ENCODE assay signal across 8 cellular contexts in the genomic region with DNA sequence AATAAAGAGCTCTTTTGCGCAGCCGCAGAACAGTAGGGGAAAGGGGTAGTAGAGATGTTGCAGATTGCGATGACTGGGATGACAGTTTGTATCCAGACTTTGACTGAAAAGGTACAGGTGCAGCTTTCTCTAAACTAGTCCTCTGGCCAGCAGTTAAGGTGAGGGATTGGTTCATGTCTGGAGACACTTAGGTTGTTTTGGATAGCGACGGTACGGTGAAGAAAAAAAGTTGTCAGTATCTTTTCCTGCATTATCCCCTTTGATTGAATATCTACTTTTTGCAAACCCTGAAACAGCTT. TPM values are rescaled to one million over a fixed set of nuclear protein-coding genes. Genes with fewer than 3 reads are reported as not detected.
DNase-seq lines count a peak whose midpoint lies in the region; ATAC-seq and TF ChIP-seq lines count a peak whose summit lies in the region.

No MANE protein-coding gene starts in this region.

- CTCF ChIA-PET in WTC11 (lab: Charles Lee), result interaction anchor here (1.1 to 1.6 kb wide), 3 partner anchors 13 to 74 kb away, joined by 3 to 13 read pairs (median 4); no protein-coding TSS in a partner anchor

- peak overlapping the region; percentile 99 for H3K27ac Mint-ChIP-seq in stimulated activated naive CD8-positive, alpha-beta T cell treated with anti-CD3 and anti-CD28 coated beads, Interleukin-15, Interleukin-2, amounts not matched to agents 100 ng/mL and 50 ng/mL, for 24 hours
- peak overlapping the region; percentile 99 for H3K27ac Mint-ChIP-seq in WTC11

- peaks cover 4% of the 10 kb centered on the region for H3K4me1 ChIP-seq in foreskin keratinocyte

- no peak for ATAC-seq in stimulated activated naive CD8-positive, alpha-beta T cell treated with anti-CD3 and anti-CD28 coated beads, Interleukin-15, Interleukin-2, amounts not matched to agents 100 U/mL and 50 U/mL, for 24 hours
- ATAC-seq in WTC11, result no peak
- no peak for ATAC-seq in foreskin keratinocyte
- ATAC-seq in GM18519 (IDR thresholded peaks at IDR 0.05; ENCODE audit: low FRiP score, unreplicated experiment), result no peak
- no peak for ATAC-seq in HG03442 (IDR thresholded peaks at IDR 0.05; ENCODE audit: unreplicated experiment)
- no peak for ATAC-seq in HG02870 (IDR thresholded peaks at IDR 0.05; ENCODE audit: unreplicated experiment)

- H3K4me1 Mint-ChIP-seq in stimulated activated naive CD8-positive, alpha-beta T cell treated with anti-CD3 and anti-CD28 coated beads, Interleukin-15, Interleukin-2, amounts not matched to agents 100 ng/mL and 50 ng/mL, for 24 hours (ENCODE audit: low read depth), result peaks cover 53% of the 10 kb centered on the region
- H3K4me1 Mint-ChIP-seq in WTC11, result peaks cover 20% of the 10 kb centered on the region

- H3K36me3 Mint-ChIP-seq in stimulated activated naive CD8-positive, alpha-beta T cell treated with anti-CD3 and anti-CD28 coated beads, Interleukin-15, Interleukin-2, amounts not matched to agents 100 ng/mL and 50 ng/mL, for 24 hours (ENCODE audit: low read depth), result peaks cover 60% of the 10 kb centered on the region
- H3K36me3 Mint-ChIP-seq in WTC11, result peaks cover 37% of the 10 kb centered on the region

- peak overlapping the region; percentile 98 for H3K4me3 Mint-ChIP-seq in stimulated activated naive CD8-positive, alpha-beta T cell treated with anti-CD3 and anti-CD28 coated beads, Interleukin-15, Interleukin-2, amounts not matched to agents 100 ng/mL and 50 ng/mL, for 24 hours
- peak overlapping the region; percentile 92 for H3K4me3 Mint-ChIP-seq in WTC11

- POLR2A ChIA-PET in WTC11 (lab: Charles Lee), result interaction anchor here (1.3 kb wide), 1 partner anchor 57 kb away, joined by 5 read pairs; no protein-coding TSS in a partner anchor

- no peak for TF ChIP-seq CTCF in WTC11 (IDR thresholded peaks at IDR 0.05)
- no peak for TF ChIP-seq CTCF in foreskin keratinocyte (conservative IDR thresholded peaks at IDR 0.05)

- peak overlapping the region; percentile 74 to 99 (median 88) for H3K4me3 ChIP-seq in skin epidermis

- H3K9me3 Mint-ChIP-seq in stimulated activated naive CD8-positive, alpha-beta T cell treated with anti-CD3 and anti-CD28 coated beads, Interleukin-15, Interleukin-2, amounts not matched to agents 100 ng/mL and 50 ng/mL, for 24 hours, result no peaks in the 10 kb centered on the region
- no peaks in the 10 kb centered on the region for H3K9me3 Mint-ChIP-seq in WTC11

- no peaks in the 10 kb centered on the region for H3K27me3 Mint-ChIP-seq in stimulated activated naive CD8-positive, alpha-beta T cell treated with anti-CD3 and anti-CD28 coated beads, Interleukin-15, Interleukin-2, amounts not matched to agents 100 ng/mL and 50 ng/mL, for 24 hours
- no peaks in the 10 kb centered on the region for H3K27me3 Mint-ChIP-seq in WTC11 (ENCODE audit: low read depth)

- no peak for DNase-seq in stimulated activated naive CD8-positive, alpha-beta T cell treated with anti-CD3 and anti-CD28 coated beads, Interleukin-15, Interleukin-2, amounts not matched to agents 100 U/mL and 50 U/mL, for 24 hours
- DNase-seq in WTC11 (ENCODE audit: low spot score) (no peak), foreskin keratinocyte (no peak)

- H3K27ac ChIP-seq in foreskin keratinocyte, result peak overlapping the region; percentile 92
- H3K27ac ChIP-seq in skin epidermis, result peak overlapping the region; percentile 76 to 99 (median 96)

- no peaks in the 10 kb centered on the region for H3K27me3 ChIP-seq in foreskin keratinocyte

TF ChIP-seq in WTC11, 78 proteins besides CTCF, POLR2A, EP300 and RAD21 (continues in another document):
- TF ChIP-seq TP53 (CRISPR knock-in tag; IDR thresholded peaks at IDR 0.05), result no peak
- TF ChIP-seq, protein P1, sequence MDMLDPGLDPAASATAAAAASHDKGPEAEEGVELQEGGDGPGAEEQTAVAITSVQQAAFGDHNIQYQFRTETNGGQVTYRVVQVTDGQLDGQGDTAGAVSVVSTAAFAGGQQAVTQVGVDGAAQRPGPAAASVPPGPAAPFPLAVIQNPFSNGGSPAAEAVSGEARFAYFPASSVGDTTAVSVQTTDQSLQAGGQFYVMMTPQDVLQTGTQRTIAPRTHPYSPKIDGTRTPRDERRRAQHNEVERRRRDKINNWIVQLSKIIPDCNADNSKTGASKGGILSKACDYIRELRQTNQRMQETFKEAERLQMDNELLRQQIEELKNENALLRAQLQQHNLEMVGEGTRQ (CRISPR knock-in tag; IDR thresholded peaks at IDR 0.05), result no peak
- TF ChIP-seq RELA (CRISPR knock-in tag; IDR thresholded peaks at IDR 0.05; ENCODE audit: borderline replicate concordance), result no peak
- TF ChIP-seq, protein P2, sequence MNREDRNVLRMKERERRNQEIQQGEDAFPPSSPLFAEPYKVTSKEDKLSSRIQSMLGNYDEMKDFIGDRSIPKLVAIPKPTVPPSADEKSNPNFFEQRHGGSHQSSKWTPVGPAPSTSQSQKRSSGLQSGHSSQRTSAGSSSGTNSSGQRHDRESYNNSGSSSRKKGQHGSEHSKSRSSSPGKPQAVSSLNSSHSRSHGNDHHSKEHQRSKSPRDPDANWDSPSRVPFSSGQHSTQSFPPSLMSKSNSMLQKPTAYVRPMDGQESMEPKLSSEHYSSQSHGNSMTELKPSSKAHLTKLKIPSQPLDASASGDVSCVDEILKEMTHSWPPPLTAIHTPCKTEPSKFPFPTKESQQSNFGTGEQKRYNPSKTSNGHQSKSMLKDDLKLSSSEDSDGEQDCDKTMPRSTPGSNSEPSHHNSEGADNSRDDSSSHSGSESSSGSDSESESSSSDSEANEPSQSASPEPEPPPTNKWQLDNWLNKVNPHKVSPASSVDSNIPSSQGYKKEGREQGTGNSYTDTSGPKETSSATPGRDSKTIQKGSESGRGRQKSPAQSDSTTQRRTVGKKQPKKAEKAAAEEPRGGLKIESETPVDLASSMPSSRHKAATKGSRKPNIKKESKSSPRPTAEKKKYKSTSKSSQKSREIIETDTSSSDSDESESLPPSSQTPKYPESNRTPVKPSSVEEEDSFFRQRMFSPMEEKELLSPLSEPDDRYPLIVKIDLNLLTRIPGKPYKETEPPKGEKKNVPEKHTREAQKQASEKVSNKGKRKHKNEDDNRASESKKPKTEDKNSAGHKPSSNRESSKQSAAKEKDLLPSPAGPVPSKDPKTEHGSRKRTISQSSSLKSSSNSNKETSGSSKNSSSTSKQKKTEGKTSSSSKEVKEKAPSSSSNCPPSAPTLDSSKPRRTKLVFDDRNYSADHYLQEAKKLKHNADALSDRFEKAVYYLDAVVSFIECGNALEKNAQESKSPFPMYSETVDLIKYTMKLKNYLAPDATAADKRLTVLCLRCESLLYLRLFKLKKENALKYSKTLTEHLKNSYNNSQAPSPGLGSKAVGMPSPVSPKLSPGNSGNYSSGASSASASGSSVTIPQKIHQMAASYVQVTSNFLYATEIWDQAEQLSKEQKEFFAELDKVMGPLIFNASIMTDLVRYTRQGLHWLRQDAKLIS (CRISPR knock-in tag; IDR thresholded peaks at IDR 0.05; ENCODE audit: borderline replicate concordance), result no peak
- no peak for TF ChIP-seq JAZF1 (CRISPR knock-in tag; IDR thresholded peaks at IDR 0.05)
- TF ChIP-seq, protein P3, sequence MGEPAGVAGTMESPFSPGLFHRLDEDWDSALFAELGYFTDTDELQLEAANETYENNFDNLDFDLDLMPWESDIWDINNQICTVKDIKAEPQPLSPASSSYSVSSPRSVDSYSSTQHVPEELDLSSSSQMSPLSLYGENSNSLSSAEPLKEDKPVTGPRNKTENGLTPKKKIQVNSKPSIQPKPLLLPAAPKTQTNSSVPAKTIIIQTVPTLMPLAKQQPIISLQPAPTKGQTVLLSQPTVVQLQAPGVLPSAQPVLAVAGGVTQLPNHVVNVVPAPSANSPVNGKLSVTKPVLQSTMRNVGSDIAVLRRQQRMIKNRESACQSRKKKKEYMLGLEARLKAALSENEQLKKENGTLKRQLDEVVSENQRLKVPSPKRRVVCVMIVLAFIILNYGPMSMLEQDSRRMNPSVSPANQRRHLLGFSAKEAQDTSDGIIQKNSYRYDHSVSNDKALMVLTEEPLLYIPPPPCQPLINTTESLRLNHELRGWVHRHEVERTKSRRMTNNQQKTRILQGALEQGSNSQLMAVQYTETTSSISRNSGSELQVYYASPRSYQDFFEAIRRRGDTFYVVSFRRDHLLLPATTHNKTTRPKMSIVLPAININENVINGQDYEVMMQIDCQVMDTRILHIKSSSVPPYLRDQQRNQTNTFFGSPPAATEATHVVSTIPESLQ (CRISPR knock-in tag; IDR thresholded peaks at IDR 0.05), result no peak
- no peak for TF ChIP-seq CREB1 (CRISPR knock-in tag; IDR thresholded peaks at IDR 0.05)
- TF ChIP-seq STAT6 (CRISPR knock-in tag; conservative IDR thresholded peaks at IDR 0.05; ENCODE audit: low read depth), result no peak
- TF ChIP-seq TCF7 (CRISPR knock-in tag; IDR thresholded peaks at IDR 0.05; ENCODE audit: low read depth), result no peak
- TF ChIP-seq ZNF671 (CRISPR knock-in tag; IDR thresholded peaks at IDR 0.05), result no peak
- no peak for TF ChIP-seq GTF2I (CRISPR knock-in tag; conservative IDR thresholded peaks at IDR 0.05)

RNA-seq across cellular contexts. Expression of gene PRR3, which starts 0.5 kb away (rescaled TPM):
- total RNA-seq in WTC11 (2021) (10.1 to 13.1 TPM (median 10.8 TPM) in 3 replicates), foreskin keratinocyte (5.7 and 6.3 TPM in 2 replicates)
- polyA plus RNA-seq in foreskin keratinocyte, result 4.2 and 5.8 TPM in 2 replicates

RNA-seq across cellular contexts. Expression of gene GNL1, which starts 1.3 kb away (rescaled TPM):
- total RNA-seq in WTC11 (2021) (69.1 to 85.7 TPM (median 72.8 TPM) in 3 replicates), foreskin keratinocyte (47.2 and 52.3 TPM in 2 replicates)
- 57.2 and 62.7 TPM in 2 replicates for polyA plus RNA-seq in foreskin keratinocyte

RNA-seq across cellular contexts. Expression of gene ABCF1, which starts 13.6 kb away (rescaled TPM):
- total RNA-seq in WTC11 (2021) (98.7 to 102 TPM (median 101 TPM) in 3 replicates), foreskin keratinocyte (57.1 and 69.7 TPM in 2 replicates)
- 34.3 and 38.5 TPM in 2 replicates for polyA plus RNA-seq in foreskin keratinocyte

RNA-seq across cellular contexts. Expression of gene PPP1R10, which starts 59.4 kb away (rescaled TPM):
- total RNA-seq in WTC11 (2021) (83.1 to 90.5 TPM (median 85.5 TPM) in 3 replicates), foreskin keratinocyte (41.5 and 42.6 TPM in 2 replicates)
- 13.8 and 14.6 TPM in 2 replicates for polyA plus RNA-seq in foreskin keratinocyte
